Comparison of ENCODE assay signal across 2 cellular contexts in genomic region chr5:65255294-65255693, GRCh38.
TF ChIP-seq lines count a peak whose summit lies in the region.

No MANE protein-coding gene starts in this region.

TF ChIP-seq in HepG2, 621 proteins besides CTCF, POLR2A, EP300 and RAD21:
- 0 out of 2 replicates have a peak, but pooled peaks have one; percentile 8 for TF ChIP-seq CEBPG (CRISPR knock-in tag; IDR thresholded peaks at IDR 0.05)
- TF ChIP-seq CAMTA2 (CRISPR knock-in tag; IDR thresholded peaks at IDR 0.05; ENCODE audit: borderline replicate concordance) = no peak
- 0 out of 2 replicates have a peak, but pooled peaks have one; percentile 4 for TF ChIP-seq ATF7 (IDR thresholded peaks at IDR 0.05)
- no peak for TF ChIP-seq ATF7 (CRISPR knock-in tag; IDR thresholded peaks at IDR 0.05)

TF ChIP-seq in K562, 482 proteins besides CTCF, POLR2A, EP300 and RAD21:
- TF ChIP-seq ATF3 (IDR thresholded peaks at IDR 0.05) (peak; percentile 33; the same call in 1 of the 2 replicates), ATF3 (CRISPR knock-in tag; conservative IDR thresholded peaks at IDR 0.05) (no peak), CEBPG (CRISPR knock-in tag; IDR thresholded peaks at IDR 0.05) (no peak), CEBPG (tag; conservative IDR thresholded peaks at IDR 0.05 in 1 of 2, IDR thresholded peaks at IDR 0.05 in 1 of 2) (peak; percentile 8 to 60; a peak in 2 of 4 replicates), LEF1 (IDR thresholded peaks at IDR 0.05) (no peak)
